In the genomic region with DNA sequence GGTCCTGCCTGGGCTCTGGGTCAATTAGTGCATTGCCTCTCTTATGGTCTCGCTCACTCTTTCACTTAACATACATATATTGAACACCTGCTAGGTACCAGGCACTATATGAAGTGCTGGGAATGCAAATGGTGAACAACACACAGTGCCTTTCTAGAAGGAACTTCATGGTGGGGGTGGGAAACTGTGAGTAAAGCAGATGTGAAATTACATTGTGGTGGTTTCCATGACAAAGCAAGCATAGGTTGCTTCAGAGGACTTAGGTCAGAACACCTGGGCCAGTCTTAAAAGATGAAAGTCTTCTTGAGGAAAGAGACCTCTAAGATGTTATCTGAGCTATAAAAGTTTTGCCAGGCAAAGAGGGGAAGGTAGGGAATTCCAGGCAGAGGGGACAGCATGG, we compare ENCODE assay signal across 19 cellular contexts.
"Had no signal": no experiment of that assay in that cellular context is flagged by ENCODE, and none has a peak within 500 bp of the region (broad histone marks: within the 10 kb centered on the region; RNA-seq: fewer than 3 reads in every experiment).

No MANE protein-coding gene starts in this region.

- H3K27ac ChIP-seq: esophagus muscularis mucosa, foreskin keratinocyte, heart left ventricle, right lobe of liver, tibial nerve had no signal

- H3K4me1 ChIP-seq: esophagus muscularis mucosa, foreskin keratinocyte, heart left ventricle, right lobe of liver, tibial nerve had no signal

- ATAC-seq: activated CD4-positive, alpha-beta T cell treated with anti-CD3 and anti-CD28 coated beads for 36 hours; foreskin keratinocyte; heart left ventricle; left colon; natural killer cell treated with Interleukin-12 subunit alpha and Interleukin-12 subunit beta and Interleukin-15 and Interleukin-18, amount 100 ng/mL, for 72 hours; right lobe of liver had no signal

- FAIRE-seq: bronchial epithelial cell, kidney had no signal

- DNase-seq: activated B cell treated with CpG ODN at 0.5 μM for 24 hours; activated CD4-positive, alpha-beta T cell treated with anti-CD3 and anti-CD28 coated beads for 36 hours; activated CD8-positive, alpha-beta memory T cell treated with anti-CD3 and anti-CD28 coated beads for 24 hours; activated effector memory CD4-positive, alpha-beta T cell treated with Interleukin-2 at 50 U/mL for 16 hours; activated naive CD4-positive, alpha-beta T cell treated with Interleukin-2 at 50 U/mL for 16 hours; anterior cingulate cortex; foreskin keratinocyte; heart left ventricle; hypothalamus; immature natural killer cell; kidney; left colon; stimulated activated CD4-positive, alpha-beta T cell treated with anti-CD3 and anti-CD28 coated beads, Interleukin-2, amount 100 ng/mL, for 48 hours; stimulated activated naive CD4-positive, alpha-beta T cell treated with Interleukin-2 at 50 U/mL for 16 hours had no signal

- H3K4me3 ChIP-seq: esophagus muscularis mucosa, heart left ventricle, right lobe of liver, tibial nerve had no signal

- H3K36me3 ChIP-seq: esophagus muscularis mucosa, heart left ventricle, right lobe of liver, tibial nerve had no signal

- H3K9me3 ChIP-seq: right lobe of liver had no signal

- H3K27me3 ChIP-seq: foreskin keratinocyte, right lobe of liver had no signal
